Comparison of ENCODE assay signal across 15 cellular contexts in genomic region chr3:128079823-128080222, GRCh38. TPM values are rescaled to one million over a fixed set of nuclear protein-coding genes. Genes with fewer than 3 reads are reported as not detected.
DNase-seq lines count a peak whose midpoint lies in the region; ATAC-seq, FAIRE-seq and TF ChIP-seq lines count a peak whose summit lies in the region.
"Had no signal": no experiment of that assay in that cellular context is flagged by ENCODE, and none has a peak within 500 bp of the region (broad histone marks: within the 10 kb centered on the region; RNA-seq: fewer than 3 reads in every experiment).

No MANE protein-coding gene starts in this region.

- POLR2A ChIA-PET in A549 (lab: Yijun Ruan, JAX): no interaction called here

- in situ Hi-C loops in brain microvascular endothelial cell (cut with HindIII; ENCODE audit: low pct_ligation_motif_present, low sequenced_read_pairs): no loop called here

- WGBS in A549 (ENCODE audit: missing lambda C conversion rate): 90% methylated on average over 5 of the region's 9 CpGs

- TF ChIP-seq POLR2A in A549 (IDR thresholded peaks at IDR 0.05; ENCODE audit: low read length): no peak

- TF ChIP-seq CTCF in A549 (IDR thresholded peaks at IDR 0.05) (no peak), CD14-positive monocyte (IDR thresholded peaks at IDR 0.05) (no peak), brain microvascular endothelial cell (IDR thresholded peaks at IDR 0.05; ENCODE audit: low read depth, low read length, missing control alignments) (no peak), osteoblast (IDR thresholded peaks at IDR 0.05; ENCODE audit: extremely low read depth, low read depth, low read length) (no peak)

- H3K9me3 ChIP-seq in A549: no peaks in the 10 kb centered on the region
- no peaks in the 10 kb centered on the region for H3K9me3 ChIP-seq in osteoblast (ENCODE audit: low read depth, low read length)
- H3K9me3 ChIP-seq: BLaER1 treated with 17β-estradiol and CSF1 and Interleukin-3, amounts not matched to agents 10 nM and 100 nM; HAP-1 had no signal

- H3K4me1 ChIP-seq in A549: peaks cover 68% of the 10 kb centered on the region
- peaks cover 35% of the 10 kb centered on the region for H3K4me1 ChIP-seq in osteoblast (ENCODE audit: insufficient read depth, low read length)
- H3K4me1 ChIP-seq: HAP-1 had no signal

- H3K27me3 Mint-ChIP-seq in CD14-positive monocyte (ENCODE audit: low read depth in 3 of 3): peaks cover 0 to 2% (median 0%) of the 10 kb centered on the region in 3 donors

- TF ChIP-seq RAD21 in A549 (conservative IDR thresholded peaks at IDR 0.05 in 1 of 2, IDR thresholded peaks at IDR 0.05 in 1 of 2): no peak

- peak overlapping the region in 5 of 7 donors; percentile 0 to 67 (median 41) for H3K27ac Mint-ChIP-seq in CD14-positive monocyte

- H3K36me3 ChIP-seq in brain microvascular endothelial cell (replicated peaks) (no peaks in the 10 kb centered on the region), osteoblast (ENCODE audit: insufficient read depth, low read length) (peaks cover 18% of the 10 kb centered on the region)

- no peak for FAIRE-seq in A549 (lab: Jason Lieb, UNC)

- peaks cover 31% of the 10 kb centered on the region for H4K20me1 ChIP-seq in osteoblast (ENCODE audit: insufficient read depth, low read length)

- intact Hi-C loops in CD14-positive monocyte (cut with micrococcal nuclease): loop anchor here (5.0 to 10.0 kb wide), 7 partner anchors 42 to 727 kb away; partner anchors contain the start of genes RUVBL1 (in 2 of the 2) and ABTB1 (in 1 of the 2)

- peak overlapping the region; percentile 81 to 86 for H3K27ac ChIP-seq in A549
- peak overlapping the region; percentile 31 for H3K27ac ChIP-seq in brain microvascular endothelial cell
- peak overlapping the region; percentile 37 for H3K27ac ChIP-seq in osteoblast (ENCODE audit: low read depth, low read length)
- H3K27ac ChIP-seq: BLaER1 treated with 17β-estradiol and CSF1 and Interleukin-3, amounts not matched to agents 10 nM and 100 nM had no signal

- no peak overlapping the region for H2AFZ ChIP-seq in osteoblast (ENCODE audit: low read length)

- H3K4me3 Mint-ChIP-seq in CD14-positive monocyte: no peak overlapping the region

- TF ChIP-seq EP300 in A549 (IDR thresholded peaks at IDR 0.05): no peak

- no peaks in the 10 kb centered on the region for H3K9me3 Mint-ChIP-seq in CD14-positive monocyte

- ATAC-seq in A549: no peak
- no peak for ATAC-seq in GM19395 (IDR thresholded peaks at IDR 0.05; ENCODE audit: unreplicated experiment)
- ATAC-seq in GM19455 (IDR thresholded peaks at IDR 0.05; ENCODE audit: unreplicated experiment): no peak

- H3K4me3 ChIP-seq in A549 (no peak overlapping the region), brain microvascular endothelial cell (ENCODE audit: low read depth, low read length) (no peak overlapping the region), osteoblast (ENCODE audit: insufficient read depth, low read length) (no peak overlapping the region)
- H3K4me3 ChIP-seq: BLaER1 treated with 17β-estradiol and CSF1 and Interleukin-3, amounts not matched to agents 10 nM and 100 nM; HAP-1 had no signal

- no peak for DNase-seq in A549 (ENCODE audit: low read depth in 1 of 2, low spot score in 1 of 2)
- DNase-seq in CD14-positive monocyte (ENCODE audit: low spot score): no peak
- DNase-seq in brain microvascular endothelial cell: no peak
- DNase-seq in osteoblast (ENCODE audit: insufficient read length, low spot score, missing footprints): peak; percentile 2
- no peak for DNase-seq in pons (ENCODE audit: low spot score)
- no peak for DNase-seq in NCI-H748 treated with DMSO at 0.1 percent for 48 hours (lab: John Stamatoyannopoulos, UW)
- DNase-seq: DMS 273 treated with DMSO at 0.1 percent for 48 hours; NCI-H1436 treated with DMSO at 0.1 percent for 48 hours; NCI-H2081; NCI-H524 treated with DMSO at 0.1 percent for 48 hours; NK-92 treated with Interleukin-12 subunit alpha and Interleukin-12 subunit beta, amount 100 ng/mL, for 24 hours had no signal

- CTCF ChIA-PET in A549 (lab: Yijun Ruan, JAX): interaction anchor here (1.0 to 1.4 kb wide), 4 partner anchors 12 to 529 kb away, joined by 3 to 7 read pairs (median 3); no protein-coding TSS in a partner anchor

- no peaks in the 10 kb centered on the region for H3K79me2 ChIP-seq in osteoblast (ENCODE audit: insufficient read depth, low read length)

- H3K27me3 ChIP-seq in brain microvascular endothelial cell (replicated peaks) (no peaks in the 10 kb centered on the region), osteoblast (ENCODE audit: insufficient read depth, low read length) (no peaks in the 10 kb centered on the region)

- H3K4me2 ChIP-seq in A549: peak overlapping the region; percentile 49
- H3K4me2 ChIP-seq in osteoblast (ENCODE audit: insufficient read depth, low read length): peak overlapping the region; percentile 40

- H3K4me1 Mint-ChIP-seq in CD14-positive monocyte: peaks cover 21% of the 10 kb centered on the region

- H3K36me3 Mint-ChIP-seq in CD14-positive monocyte: peaks cover 56 to 57% of the 10 kb centered on the region in 2 donors

TF ChIP-seq in A549, 52 proteins besides CTCF, POLR2A, EP300 and RAD21:
- TF ChIP-seq MYC (IDR thresholded peaks at IDR 0.05; ENCODE audit: borderline replicate concordance, low read length): no peak
- TF ChIP-seq RARB (CRISPR knock-in tag; IDR thresholded peaks at IDR 0.05): no peak
- TF ChIP-seq BHLHE40 (IDR thresholded peaks at IDR 0.05; ENCODE audit: low read depth, low read length): no peak
- TF ChIP-seq JUNB (IDR thresholded peaks at IDR 0.05): no peak
- no peak for TF ChIP-seq CEBPB (IDR thresholded peaks at IDR 0.05)
- TF ChIP-seq CHD4 (IDR thresholded peaks at IDR 0.05; ENCODE audit: borderline replicate concordance): no peak
- TF ChIP-seq HEYL (CRISPR knock-in tag; IDR thresholded peaks at IDR 0.05): no peak
- TF ChIP-seq ELK1 (IDR thresholded peaks at IDR 0.05; ENCODE audit: low read depth, low read length): no peak
- no peak for TF ChIP-seq EHMT2 (IDR thresholded peaks at IDR 0.05; ENCODE audit: low read depth)
- TF ChIP-seq HMGXB4 (CRISPR knock-in tag; IDR thresholded peaks at IDR 0.05; ENCODE audit: borderline replicate concordance): no peak
- TF ChIP-seq POLR2AphosphoS2 (conservative IDR thresholded peaks at IDR 0.05; ENCODE audit: low read length): no peak
- no peak for TF ChIP-seq PHF8 (IDR thresholded peaks at IDR 0.05; ENCODE audit: borderline replicate concordance, low read depth)
- no peak for TF ChIP-seq KDM5A (IDR thresholded peaks at IDR 0.05)
- TF ChIP-seq TFCP2L1 (CRISPR knock-in tag; IDR thresholded peaks at IDR 0.05): no peak
- no peak for TF ChIP-seq HDAC2 (IDR thresholded peaks at IDR 0.05)
- no peak for TF ChIP-seq ZSCAN20 (CRISPR knock-in tag; IDR thresholded peaks at IDR 0.05)
- TF ChIP-seq RCOR1 (IDR thresholded peaks at IDR 0.05; ENCODE audit: low read depth, low read length): no peak

RNA-seq across cellular contexts. Expression of gene SEC61A1, which starts 27.6 kb away (rescaled TPM):
- 172 and 180 TPM in 2 replicates for polyA plus RNA-seq in A549 (2011; rRNA removed)
- 56.5 and 74.7 TPM in 2 replicates for polyA plus RNA-seq in A549 (2012; cell fraction: cytosol; rRNA removed)
- 124 and 128 TPM in 2 replicates for polyA plus RNA-seq in A549 (2012; cell fraction: nucleus; rRNA removed)
- polyA plus RNA-seq in A549 (2017; fragmentation: RNase III; extraction: RNeasy Plus Mini Kit Qiagen cat#74134 plus additional on column Dnase treatment): 93.5 to 96.4 TPM (median 96.2 TPM) in 3 replicates
- polyA minus RNA-seq in A549 (2011; rRNA and poly(A)+ RNA removed): 224 and 251 TPM in 2 replicates
- polyA plus RNA-seq in CD14-positive monocyte: 100 to 1,000 TPM; 114 to 136 TPM
- 350 and 355 TPM in 2 replicates for total RNA-seq in osteoblast

RNA-seq across cellular contexts. Expression of gene RUVBL1, which starts 43.8 kb away (rescaled TPM):
- 117 and 144 TPM in 2 replicates for polyA plus RNA-seq in A549 (2011; rRNA removed)
- 143 and 167 TPM in 2 replicates for polyA plus RNA-seq in A549 (2012; cell fraction: cytosol; rRNA removed)
- polyA plus RNA-seq in A549 (2012; cell fraction: nucleus; rRNA removed): 81.4 and 82.4 TPM in 2 replicates
- 105 to 117 TPM (median 105 TPM) in 3 replicates for polyA plus RNA-seq in A549 (2017; fragmentation: RNase III; extraction: RNeasy Plus Mini Kit Qiagen cat#74134 plus additional on column Dnase treatment)
- polyA minus RNA-seq in A549 (2011; rRNA and poly(A)+ RNA removed): 95.8 and 106 TPM in 2 replicates
- polyA plus RNA-seq in CD14-positive monocyte: 10 to 100 TPM; 14.4 to 16.2 TPM
- 40.1 and 41.6 TPM in 2 replicates for total RNA-seq in osteoblast

Comparison
In these comparisons a context has a peak if more than half of its experiments do, and no peak if none do; other contexts are left out.
1. H3K27ac ChIP-seq: peak in every context shown above with its lines; median percentile 84 in A549; 37 in osteoblast; 31 in brain microvascular endothelial cell.
2. RNA of gene RUVBL1, which starts 43.8 kb away (polyA plus RNA-seq): 81.4 to 167 TPM in A549; 14.4 to 16.2 TPM in CD14-positive monocyte; every median in the first group is over 4 times any median in the second.